ENCODE assay signal across 2 cellular contexts in genomic region chr17:1727258-1727789, GRCh38.
A peak's percentile ranks its signal among the peaks of the same experiment; 100 is the strongest.
TF ChIP-seq lines count a peak whose summit lies in the region.

No MANE protein-coding gene starts in this region.

TF ChIP-seq in K562, 482 proteins besides CTCF, POLR2A, EP300 and RAD21:
- TF ChIP-seq RBFOX2 (IDR thresholded peaks at IDR 0.05; ENCODE audit: low read depth, low read length) (peak; percentile 40; the same call in 1 of the 2 replicates), XRCC4 (IDR thresholded peaks at IDR 0.05; ENCODE audit: extremely low read depth, insufficient read depth, insufficient read length) (no peak)
TF ChIP-seq in K562: peak in this region for 1.

TF ChIP-seq in liver, 16 proteins besides CTCF, POLR2A, EP300 and RAD21:
- TF ChIP-seq YY1 (IDR thresholded peaks at IDR 0.05) (no peak), NR2F2 (IDR thresholded peaks at IDR 0.05) (no peak), FOXA2 (IDR thresholded peaks at IDR 0.05) (no peak), EGR1 (IDR thresholded peaks at IDR 0.05; ENCODE audit: low read depth in 2 of 2) (no peak), SP1 (IDR thresholded peaks at IDR 0.05) (no peak), HNF4A (conservative IDR thresholded peaks at IDR 0.05) (no peak), ATF3 (IDR thresholded peaks at IDR 0.05) (no peak), GABPA (IDR thresholded peaks at IDR 0.05 in 1 of 2, conservative IDR thresholded peaks at IDR 0.05 in 1 of 2) (no peak), TAF1 (conservative IDR thresholded peaks at IDR 0.05) (no peak), REST (IDR thresholded peaks at IDR 0.05) (no peak), HNF4G (IDR thresholded peaks at IDR 0.05) (no peak), FOXA1 (IDR thresholded peaks at IDR 0.05) (no peak), JUND (IDR thresholded peaks at IDR 0.05) (no peak), MAX (IDR thresholded peaks at IDR 0.05) (no peak), RXRA (IDR thresholded peaks at IDR 0.05) (no peak), ZBTB33 (IDR thresholded peaks at IDR 0.05) (no peak)
